Comparison of ENCODE assay signal across 11 cellular contexts in genomic region chr12:26239127-26239500, GRCh38. TPM values are rescaled to one million over a fixed set of nuclear protein-coding genes. Genes with fewer than 3 reads are reported as not detected.
A peak's percentile ranks its signal among the peaks of the same experiment; 100 is the strongest.
DNase-seq lines count a peak whose midpoint lies in the region; ATAC-seq and TF ChIP-seq lines count a peak whose summit lies in the region.
"Had no signal": no experiment of that assay in that cellular context is flagged by ENCODE, and none has a peak within 500 bp of the region (broad histone marks: within the 10 kb centered on the region; RNA-seq: fewer than 3 reads in every experiment).

No MANE protein-coding gene starts in this region.

- H3K4me1 ChIP-seq in RWPE2 (ENCODE audit: insufficient read depth, poor library complexity, severe bottlenecking) (no peaks in the 10 kb centered on the region), gastroesophageal sphincter (peaks cover 0 to 15% (median 0%) of the 10 kb centered on the region in 3 donors), sigmoid colon (peaks cover 0 to 19% (median 14%) of the 10 kb centered on the region in 4 donors)

- 56% methylated on average over 1 of the region's 1 CpG; no CpG with 5 or more reads in 1 of the 2 donors for WGBS in gastroesophageal sphincter (ENCODE audit: low coverage in 1 of 2), 2 donors
- 88 to 91% methylated on average over 1 of the region's 1 CpG for WGBS in sigmoid colon, 2 donors

- ATAC-seq in RWPE2 (ENCODE audit: low read depth), result no peak
- peak; percentile 12 for ATAC-seq in gastroesophageal sphincter
- ATAC-seq in stimulated activated naive CD8-positive, alpha-beta T cell treated with anti-CD3 and anti-CD28 coated beads, Interleukin-15, Interleukin-2, amounts not matched to agents 100 U/mL and 50 U/mL, for 24 hours, result no peak

- TF ChIP-seq EP300 in gastroesophageal sphincter (IDR thresholded peaks at IDR 0.05) (no peak), sigmoid colon (IDR thresholded peaks at IDR 0.05) (no peak)

- no peak overlapping the region for H3K4me3 ChIP-seq in RWPE2 (ENCODE audit: severe bottlenecking)
- no peak overlapping the region for H3K4me3 ChIP-seq in gastroesophageal sphincter
- H3K4me3 ChIP-seq in sigmoid colon, result no peak overlapping the region

- H3K36me3 ChIP-seq in RWPE2 (ENCODE audit: low read depth), result no peaks in the 10 kb centered on the region
- H3K36me3 ChIP-seq in gastroesophageal sphincter, result no peaks in the 10 kb centered on the region
- no peaks in the 10 kb centered on the region for H3K36me3 ChIP-seq in sigmoid colon

- no peaks in the 10 kb centered on the region for H3K9me3 ChIP-seq in RWPE2 (ENCODE audit: severe bottlenecking)
- no peaks in the 10 kb centered on the region for H3K9me3 ChIP-seq in gastroesophageal sphincter
- H3K9me3 ChIP-seq in sigmoid colon, result no peaks in the 10 kb centered on the region

- peak; percentile 30 for DNase-seq in Ammon's horn (ENCODE audit: low spot score)
- DNase-seq in RWPE2 (ENCODE audit: low spot score), result no peak
- no peak for DNase-seq in sigmoid colon
- DNase-seq in stimulated activated naive CD8-positive, alpha-beta T cell treated with anti-CD3 and anti-CD28 coated beads, Interleukin-15, Interleukin-2, amounts not matched to agents 100 U/mL and 50 U/mL, for 24 hours, result no peak
- DNase-seq in germinal center (ENCODE audit: low spot score), result no peak
- no peak for DNase-seq in activated gamma-delta T cell (lab: John Stamatoyannopoulos, UW)
- no peak for DNase-seq in activated CD4-positive, CD25-positive, alpha-beta regulatory T cell (lab: John Stamatoyannopoulos, UW)
- DNase-seq: activated B cell treated with CpG ODN at 0.5 μM for 24 hours; MM.1S; NK-92 treated with Interleukin-12 subunit alpha and Interleukin-12 subunit beta, amount 100 ng/mL, for 24 hours had no signal

- TF ChIP-seq POLR2A in gastroesophageal sphincter (IDR thresholded peaks at IDR 0.05), result no peak
- TF ChIP-seq POLR2A in sigmoid colon (IDR thresholded peaks at IDR 0.05), result no peak

- H3K27ac ChIP-seq in RWPE2 (ENCODE audit: poor library complexity, severe bottlenecking) (peak overlapping the region; percentile 20), gastroesophageal sphincter (peak overlapping the region in 3 of 4 donors; percentile 22 to 52 (median 48)), sigmoid colon (peak overlapping the region; percentile 1 to 66 (median 20))

- intact Hi-C loops in sigmoid colon (cut with DNase I), result no loop called here

- no peak for TF ChIP-seq CTCF in RWPE2 (IDR thresholded peaks at IDR 0.05; ENCODE audit: poor library complexity, severe bottlenecking)
- TF ChIP-seq CTCF in gastroesophageal sphincter (IDR thresholded peaks at IDR 0.05), result no peak
- TF ChIP-seq CTCF in sigmoid colon (IDR thresholded peaks at IDR 0.05), result no peak

- H3K27me3 ChIP-seq in RWPE2 (ENCODE audit: insufficient read depth, poor library complexity, severe bottlenecking) (no peaks in the 10 kb centered on the region), gastroesophageal sphincter (no peaks in the 10 kb centered on the region), sigmoid colon (no peaks in the 10 kb centered on the region)

RNA-seq across cellular contexts. Expression of gene SSPN, which starts 43.7 kb away (rescaled TPM):
- total RNA-seq in gastroesophageal sphincter, result 10 to 100 TPM; 35.9 to 65.4 (median 53.3) TPM
- total RNA-seq in sigmoid colon, result 10 to 100 TPM; 30.3 to 54.0 (median 46.9) TPM
- 1 to 10 TPM; 3.2 to 6.6 (median 3.2) TPM for polyA plus RNA-seq in sigmoid colon
